Comparison of ENCODE assay signal across 8 cellular contexts in genomic region chr4:2818351-2818939, GRCh38. TPM values are rescaled to one million over a fixed set of nuclear protein-coding genes. Genes with fewer than 3 reads are reported as not detected.
DNase-seq lines count a peak whose midpoint lies in the region; ATAC-seq and TF ChIP-seq lines count a peak whose summit lies in the region.

No MANE protein-coding gene starts in this region.

- no peaks in the 10 kb centered on the region for H3K27me3 ChIP-seq in CD8-positive, alpha-beta T cell (ENCODE audit: insufficient read depth, low read length)
- no peaks in the 10 kb centered on the region for H3K27me3 ChIP-seq in MG63
- no peaks in the 10 kb centered on the region for H3K27me3 ChIP-seq in neuronal stem cell (ENCODE audit: control insufficient read depth in 3 of 3, insufficient read depth in 3 of 3, low read depth in 1 of 3, low read length in 3 of 3)

- H2BK5ac ChIP-seq in neuronal stem cell (ENCODE audit: low read length) = peak overlapping the region; percentile 19

- no peak overlapping the region for H3K23ac ChIP-seq in neuronal stem cell (ENCODE audit: low read depth, low read length, poor library complexity)

- no CpG with 5 or more reads among the region's 54 CpGs for WGBS in neuronal stem cell (ENCODE audit: extremely low coverage in 2 of 2, insufficient read length in 2 of 2, insufficient replicate concordance in 1 of 2), 2 donors

- H4K91ac ChIP-seq in neuronal stem cell (ENCODE audit: low read depth, low read length, poor library complexity) = no peak overlapping the region

- H3K9me3 Mint-ChIP-seq in CD8-positive, alpha-beta T cell = no peaks in the 10 kb centered on the region

- CTCF ChIA-PET in CD8-positive, alpha-beta T cell (lab: Charles Lee) = no interaction called here

- peak overlapping the region; percentile 89 for H2AFZ ChIP-seq in neuronal stem cell (ENCODE audit: low read length)

- ATAC-seq in CD8-positive, alpha-beta T cell = peak; percentile 4
- ATAC-seq in HG03025 (IDR thresholded peaks at IDR 0.05; ENCODE audit: low FRiP score, unreplicated experiment) (no peak), HG02973 (IDR thresholded peaks at IDR 0.05; ENCODE audit: unreplicated experiment) (no peak)

- H2BK12ac ChIP-seq in neuronal stem cell (ENCODE audit: low read length) = no peak overlapping the region

- H2BK120ac ChIP-seq in neuronal stem cell (ENCODE audit: low read depth, low read length) = no peak overlapping the region

- intact Hi-C loops in CD8-positive, alpha-beta T cell (cut with DNase I, micrococcal nuclease) = loop anchor here (2.0 to 5.0 kb wide), 2 partner anchors 24 to 34 kb away; partner anchors contain the start of gene ADD1 (in 1 of the 2)

- peaks cover 24% of the 10 kb centered on the region for H3K36me3 Mint-ChIP-seq in CD8-positive, alpha-beta T cell

- peaks cover 5% of the 10 kb centered on the region for H3K36me3 ChIP-seq in CD8-positive, alpha-beta T cell (ENCODE audit: insufficient read depth, low read length)
- H3K36me3 ChIP-seq in MG63 (peaks cover under 1% of the 10 kb centered on the region; the same call in 1 of the 2 replicates), neuronal stem cell (replicated peaks in 1 of 2; ENCODE audit: control insufficient read depth in 2 of 2, insufficient read depth in 2 of 2, low read length in 2 of 2) (peaks cover 11 to 25% of the 10 kb centered on the region in 2 donors)

- H3K4me1 Mint-ChIP-seq in CD8-positive, alpha-beta T cell (ENCODE audit: low read depth) = peaks cover 58% of the 10 kb centered on the region

- no peak overlapping the region for H3K4me3 ChIP-seq in CD8-positive, alpha-beta T cell (ENCODE audit: low read depth, low read length)
- H3K4me3 ChIP-seq in MG63 = peak overlapping the region; percentile 32
- H3K4me3 ChIP-seq in epithelial cell of esophagus (ENCODE audit: low read length) = peak overlapping the region; percentile 48
- peak overlapping the region; percentile 57 to 85 for H3K4me3 ChIP-seq in neuronal stem cell (ENCODE audit: low read length in 2 of 2)

- no peak overlapping the region for H2BK15ac ChIP-seq in neuronal stem cell (ENCODE audit: low read length)

- no peaks in the 10 kb centered on the region for H3K79me1 ChIP-seq in neuronal stem cell (ENCODE audit: low read depth, low read length)

- no peak overlapping the region for H3K27ac Mint-ChIP-seq in CD8-positive, alpha-beta T cell

- peak overlapping the region; percentile 97 for H3K18ac ChIP-seq in neuronal stem cell (ENCODE audit: low read length)

- H3K27me3 Mint-ChIP-seq in CD8-positive, alpha-beta T cell (ENCODE audit: low read depth) = no peaks in the 10 kb centered on the region

- no peak overlapping the region for H3K4ac ChIP-seq in neuronal stem cell (ENCODE audit: low read length)

- H2AK5ac ChIP-seq in neuronal stem cell (ENCODE audit: low read depth, low read length) = peak overlapping the region; percentile 15

- H3K9ac ChIP-seq in neuronal stem cell (ENCODE audit: low read depth, low read length, poor library complexity) = peak overlapping the region; percentile 78

- no peak for TF ChIP-seq CTCF in CD8-positive, alpha-beta T cell (IDR thresholded peaks at IDR 0.05)
- TF ChIP-seq CTCF in epithelial cell of esophagus (IDR thresholded peaks at IDR 0.05; ENCODE audit: insufficient read depth, low read depth, low read length, missing control alignments) = no peak

- DNase-seq in CD8-positive, alpha-beta T cell = peak in 1 of 7 experiments; percentile 8
- DNase-seq in MG63 (no peak), epithelial cell of esophagus (ENCODE audit: low read depth) (no peak), neuronal stem cell (ENCODE audit: low spot score) (no peak), NCI-H510A treated with DMSO at 0.1 percent for 48 hours (lab: John Stamatoyannopoulos, UW) (no peak), occipital lobe (lab: John Stamatoyannopoulos, UW) (no peak)

- POLR2A ChIA-PET in CD8-positive, alpha-beta T cell (lab: Charles Lee) = interaction anchor here (1.0 to 1.9 kb wide), 5 partner anchors 19 to 32 kb away, joined by 3 to 7 read pairs (median 3); no protein-coding TSS in a partner anchor

- H3K4me1 ChIP-seq in CD8-positive, alpha-beta T cell (ENCODE audit: insufficient read depth, low read length) = peaks cover 55% of the 10 kb centered on the region
- H3K4me1 ChIP-seq in neuronal stem cell (ENCODE audit: control insufficient read depth in 2 of 2, insufficient read depth in 1 of 2, low read depth in 1 of 2, low read length in 2 of 2) = peaks cover 0 to 3% of the 10 kb centered on the region in 2 donors

- H4K8ac ChIP-seq in neuronal stem cell (ENCODE audit: low read depth, low read length) = no peak overlapping the region

- peak overlapping the region; percentile 91 for H3K4me2 ChIP-seq in neuronal stem cell (ENCODE audit: insufficient read depth, low read length, poor library complexity, severe bottlenecking)

- peak overlapping the region; percentile 78 for H3K4me3 Mint-ChIP-seq in CD8-positive, alpha-beta T cell

- no peak overlapping the region for H3K27ac ChIP-seq in CD8-positive, alpha-beta T cell (ENCODE audit: low read depth, low read length)
- no peak overlapping the region for H3K27ac ChIP-seq in neuronal stem cell (replicated peaks; ENCODE audit: low read length)

- peak overlapping the region; percentile 3 for H3K14ac ChIP-seq in neuronal stem cell (ENCODE audit: low read length)

- H3K9me3 ChIP-seq in CD8-positive, alpha-beta T cell (ENCODE audit: low read length) = no peaks in the 10 kb centered on the region
- H3K9me3 ChIP-seq in MG63 (no peaks in the 10 kb centered on the region), neuronal stem cell (replicated peaks in 1 of 2; ENCODE audit: control insufficient read depth in 2 of 2, insufficient read depth in 1 of 2, low read depth in 1 of 2, low read length in 2 of 2) (peaks cover 4 to 12% of the 10 kb centered on the region in 2 donors)

RNA-seq across cellular contexts. Expression of gene ADD1, which starts 25.2 kb away (rescaled TPM):
- 100 to 1,000 TPM; 129 TPM for total RNA-seq in CD8-positive, alpha-beta T cell
- 62.5 and 77.3 TPM in 2 replicates for total RNA-seq in MG63 (2014; rRNA removed; shearing (Covaris generic); ENCODE audit: low replicate concordance)
- polyA plus RNA-seq in neuronal stem cell (2013, experiment 1 of 2) = 169 TPM
- polyA plus RNA-seq in neuronal stem cell (2013, experiment 2 of 2) = 159 TPM
- 166 TPM for total RNA-seq in occipital lobe

RNA-seq across cellular contexts. Expression of gene SH3BP2, which starts 25.6 kb away (rescaled TPM):
- 10 to 100 TPM; 22.4 to 24.8 TPM for total RNA-seq in CD8-positive, alpha-beta T cell
- total RNA-seq in MG63 (2014; rRNA removed; shearing (Covaris generic); ENCODE audit: low replicate concordance) = 9.0 and 9.6 TPM in 2 replicates
- polyA plus RNA-seq in neuronal stem cell (2013, experiment 1 of 2) = 8.1 TPM
- polyA plus RNA-seq in neuronal stem cell (2013, experiment 2 of 2) = 8.7 TPM
- total RNA-seq in occipital lobe = 24.8 TPM
